ENCODE assay signal across 11 cellular contexts in the genomic region with DNA sequence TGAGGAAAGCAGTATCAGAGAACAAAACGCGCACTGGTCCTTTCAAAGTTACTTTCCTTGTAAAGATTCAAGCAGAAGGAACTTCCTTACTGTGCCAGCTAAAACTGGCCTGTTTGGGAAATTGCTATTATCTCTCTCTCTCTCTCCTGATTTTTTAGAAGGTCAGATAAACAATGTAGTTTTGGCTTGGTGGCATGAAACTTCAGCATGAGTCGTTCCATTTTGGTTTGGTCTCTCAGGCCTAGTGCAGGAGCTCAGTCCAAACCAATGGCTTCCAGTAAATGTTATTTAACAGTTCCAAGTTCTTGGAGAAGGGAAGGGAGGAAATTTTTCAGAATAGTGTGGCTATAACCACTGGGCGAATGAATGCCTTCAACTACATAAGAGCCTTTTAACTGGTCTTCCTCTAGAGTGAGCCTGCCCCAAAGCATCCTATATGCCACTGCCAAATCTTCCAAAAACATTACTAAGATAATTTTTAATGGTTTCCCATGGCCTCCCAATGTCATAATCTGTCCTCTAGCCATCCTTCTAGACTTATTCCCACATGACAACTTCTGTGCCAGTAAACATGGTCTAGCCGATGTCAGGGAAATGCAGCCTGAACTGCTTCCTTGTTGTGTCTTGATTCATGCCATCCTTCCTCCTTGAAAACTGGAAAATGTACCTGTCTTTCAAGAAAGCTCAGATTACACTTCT. TPM values are rescaled to one million over a fixed set of nuclear protein-coding genes. Genes with fewer than 3 reads are reported as not detected.
A peak's percentile ranks its signal among the peaks of the same experiment; 100 is the strongest.
DNase-seq lines count a peak whose midpoint lies in the region; ATAC-seq, FAIRE-seq and TF ChIP-seq lines count a peak whose summit lies in the region.
"Had no signal": no experiment of that assay in that cellular context is flagged by ENCODE, and none has a peak within 500 bp of the region (broad histone marks: within the 10 kb centered on the region; RNA-seq: fewer than 3 reads in every experiment).

No MANE protein-coding gene starts in this region.

- H3K9ac ChIP-seq in astrocyte (ENCODE audit: low read length), result peak overlapping the region; percentile 12

- peak overlapping the region; percentile 63 for H3K4me2 ChIP-seq in astrocyte (ENCODE audit: low read length)

- H3K36me3 ChIP-seq in astrocyte (ENCODE audit: insufficient read depth, low read length), result no peaks in the 10 kb centered on the region

- peaks cover 20% of the 10 kb centered on the region for H3K4me1 Mint-ChIP-seq in astrocyte (ENCODE audit: low read depth, unreplicated experiment)

- peak overlapping the region; percentile 20 for H2AFZ ChIP-seq in astrocyte (ENCODE audit: low read depth, low read length)

- peak; percentile 71 for FAIRE-seq in astrocyte (lab: Jason Lieb, UNC)

- H3K27ac Mint-ChIP-seq in astrocyte (ENCODE audit: unreplicated experiment), result peak overlapping the region; percentile 48

- no peaks in the 10 kb centered on the region for H4K20me1 ChIP-seq in astrocyte (ENCODE audit: insufficient read depth, low read length)

- H3K4me3 Mint-ChIP-seq in astrocyte (ENCODE audit: unreplicated experiment), result no peak overlapping the region
- H3K4me3 Mint-ChIP-seq: activated naive CD4-positive, alpha-beta T cell treated with anti-CD3 and anti-CD28 coated beads, Interleukin-2, amount 10 ng/mL, durations not matched to agents 7 days and 5 days had no signal

- H3K9me3 ChIP-seq in astrocyte (ENCODE audit: insufficient read depth, low read depth, low read length), result no peaks in the 10 kb centered on the region

- peaks cover 18% of the 10 kb centered on the region for H3K4me1 ChIP-seq in astrocyte (ENCODE audit: insufficient read depth, low read length)

- peaks cover 3% of the 10 kb centered on the region for H3K9me3 Mint-ChIP-seq in astrocyte (ENCODE audit: unreplicated experiment)

- H3K27me3 Mint-ChIP-seq in astrocyte (ENCODE audit: low read depth, unreplicated experiment), result no peaks in the 10 kb centered on the region

- H3K79me2 ChIP-seq in astrocyte (ENCODE audit: insufficient read depth, low read length), result no peaks in the 10 kb centered on the region

- TF ChIP-seq CTCF in astrocyte (IDR thresholded peaks at IDR 0.05; ENCODE audit: insufficient read depth, low read depth, low read length), result no peak

- H3K4me3 ChIP-seq in astrocyte (ENCODE audit: insufficient read depth, low read depth, low read length), result no peak overlapping the region

- H3K27ac ChIP-seq in astrocyte (ENCODE audit: low read depth, low read length), result peak overlapping the region; percentile 0
- H3K27ac ChIP-seq: HL-60 had no signal

- DNase-seq in HCEC 1CT (peak; percentile 72), astrocyte (ENCODE audit: low read depth) (peak; percentile 92), left lobe of liver (ENCODE audit: low spot score) (no peak), stromal cell of bone marrow (ENCODE audit: low read depth) (peak; percentile 98), T-helper 2 cell (no peak), DMS79 treated with DMSO at 0.1 percent for 48 hours (lab: John Stamatoyannopoulos, UW) (no peak), midbrain (lab: John Stamatoyannopoulos, UW) (no peak)
- DNase-seq in stimulated activated CD4-positive, alpha-beta T cell treated with anti-CD3 and anti-CD28 coated beads, Interleukin-4, amount 100 ng/mL, for 4 hours, result no peak
- DNase-seq: T-helper 9 cell had no signal

- H3K27me3 ChIP-seq in astrocyte (ENCODE audit: insufficient read depth, low read length), result no peaks in the 10 kb centered on the region

- no peaks in the 10 kb centered on the region for H3K36me3 Mint-ChIP-seq in astrocyte (ENCODE audit: low read depth, unreplicated experiment)

- peak; percentile 12 for ATAC-seq in left lobe of liver

RNA-seq across cellular contexts. Expression of a gene that starts 9.1 kb away (rescaled TPM):
- total RNA-seq in astrocyte, result 34.8 and 36.0 TPM in 2 replicates
- total RNA-seq in left lobe of liver, result 25.5 TPM

Comparison
In these comparisons a context has a peak if more than half of its experiments do, and no peak if none do; other contexts are left out.
1. DNase-seq: peak in HCEC 1CT (single experiment), astrocyte (single experiment) and stromal cell of bone marrow (single experiment); none in left lobe of liver (single experiment), T-helper 2 cell (0 of 5), DMS79 treated with DMSO at 0.1 percent for 48 hours (single experiment), midbrain (single experiment) and stimulated activated CD4-positive, alpha-beta T cell treated with anti-CD3 and anti-CD28 coated beads, Interleukin-4, amount 100 ng/mL, for 4 hours (0 of 2).